In the genomic region with DNA sequence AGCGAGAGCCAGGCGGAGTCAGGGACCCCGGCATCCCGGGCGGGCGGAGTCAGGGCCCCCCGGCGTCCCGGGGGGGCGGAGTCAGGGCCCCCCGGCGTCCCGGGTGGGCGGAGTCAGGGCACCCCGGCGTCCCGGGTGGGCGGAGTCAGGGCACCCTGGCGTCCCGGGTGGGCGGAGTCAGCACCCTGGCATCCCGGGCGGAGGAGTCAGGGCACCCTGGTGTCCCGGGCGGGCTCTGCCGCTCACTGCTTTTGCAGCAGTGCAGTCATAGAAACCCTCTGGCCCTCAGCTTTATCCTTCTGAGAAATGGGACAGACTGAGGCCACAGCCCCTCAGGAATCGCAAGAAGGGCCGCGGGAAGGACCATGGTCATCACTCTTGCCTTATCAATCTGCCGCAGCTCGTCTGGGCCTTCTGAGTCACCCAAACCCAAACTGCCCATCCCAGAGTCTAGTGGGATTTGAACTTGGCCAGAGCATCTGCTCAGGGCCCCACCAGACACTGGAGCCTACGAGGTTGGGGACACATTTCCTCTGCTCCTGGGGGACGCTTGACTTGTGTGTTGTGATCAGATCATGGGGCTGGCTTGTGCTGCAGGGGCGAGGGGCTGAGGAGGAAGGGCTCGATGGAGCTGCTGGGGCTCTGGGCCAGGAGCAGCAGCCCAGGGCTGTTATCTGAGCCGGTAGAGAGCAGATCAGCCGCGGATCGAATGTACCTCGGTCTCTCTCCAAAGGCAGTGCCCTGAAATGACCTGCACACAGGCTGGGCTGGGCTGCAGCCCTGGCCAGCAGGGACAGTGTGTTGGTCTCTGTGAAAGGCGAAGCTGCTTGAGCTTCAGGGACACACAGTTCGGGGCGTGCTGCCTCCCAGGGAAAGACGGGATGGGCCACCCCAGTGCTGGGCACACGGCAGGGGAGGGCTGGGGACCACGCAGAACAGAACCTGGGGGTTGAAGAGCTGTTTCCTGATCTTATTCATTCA, we compare ENCODE assay signal across 22 cellular contexts.
DNase-seq lines count a peak whose midpoint lies in the region; ATAC-seq and TF ChIP-seq lines count a peak whose summit lies in the region.
"Had no signal": no experiment of that assay in that cellular context is flagged by ENCODE, and none has a peak within 500 bp of the region (broad histone marks: within the 10 kb centered on the region; RNA-seq: fewer than 3 reads in every experiment).

No MANE protein-coding gene starts in this region.

- no peaks in the 10 kb centered on the region for H3K9me3 Mint-ChIP-seq in activated naive CD4-positive, alpha-beta T cell treated with anti-CD3 and anti-CD28 coated beads, Interleukin-2, amount 10 ng/mL, durations not matched to agents 7 days and 5 days
- H3K9me3 Mint-ChIP-seq in type B pancreatic cell, result no peaks in the 10 kb centered on the region
- H3K9me3 Mint-ChIP-seq: CD4-positive, CD25-positive, alpha-beta regulatory T cell; immature natural killer cell; neural progenitor cell; T-helper 2 cell treated with Interferon-gamma antibody and Interleukin-4, amounts not matched to agents 5 μg/mL and 100 μg/mL, for 36 hours had no signal

- H3K4me1 Mint-ChIP-seq in activated naive CD4-positive, alpha-beta T cell treated with anti-CD3 and anti-CD28 coated beads, Interleukin-2, amount 10 ng/mL, durations not matched to agents 7 days and 5 days, result no peaks in the 10 kb centered on the region
- H3K4me1 Mint-ChIP-seq in type B pancreatic cell (ENCODE audit: unreplicated experiment), result no peaks in the 10 kb centered on the region
- H3K4me1 Mint-ChIP-seq: CD4-positive, CD25-positive, alpha-beta regulatory T cell had no signal

- no peak overlapping the region for H3K4me3 Mint-ChIP-seq in activated naive CD4-positive, alpha-beta T cell treated with anti-CD3 and anti-CD28 coated beads, Interleukin-2, amount 10 ng/mL, durations not matched to agents 7 days and 5 days
- H3K4me3 Mint-ChIP-seq in type B pancreatic cell, result no peak overlapping the region
- H3K4me3 Mint-ChIP-seq: CD4-positive, CD25-positive, alpha-beta regulatory T cell; immature natural killer cell; neural progenitor cell; T-helper 2 cell treated with Interferon-gamma antibody and Interleukin-4, amounts not matched to agents 5 μg/mL and 100 μg/mL, for 36 hours had no signal

- no peak for TF ChIP-seq POLR2A in esophagus muscularis mucosa (IDR thresholded peaks at IDR 0.05; ENCODE audit: low read depth)

- TF ChIP-seq CTCF in esophagus muscularis mucosa (IDR thresholded peaks at IDR 0.05) (no peak), type B pancreatic cell (conservative IDR thresholded peaks at IDR 0.05) (no peak)

- peaks cover 0 to 14% (median 2%) of the 10 kb centered on the region in 4 donors for H3K27me3 ChIP-seq in esophagus muscularis mucosa
- H3K27me3 ChIP-seq: neural progenitor cell had no signal

- ATAC-seq in HG03469 (IDR thresholded peaks at IDR 0.05; ENCODE audit: unreplicated experiment) (no peak), GM18909 (IDR thresholded peaks at IDR 0.05; ENCODE audit: poor library complexity, unreplicated experiment) (no peak)

- DNase-seq in activated naive CD4-positive, alpha-beta T cell treated with anti-CD3 and anti-CD28 coated beads, Interleukin-2, amount 10 ng/mL, durations not matched to agents 7 days and 5 days, result no peak
- DNase-seq in activated naive CD4-positive, alpha-beta T cell treated with Interleukin-2 at 50 U/mL for 16 hours, result no peak
- DNase-seq in esophagus muscularis mucosa (ENCODE audit: extremely low spot score) (peak; percentile 70), mesenteric fat pad (ENCODE audit: low spot score) (peak; percentile 86), type B pancreatic cell (ENCODE audit: extremely low spot score, unreplicated experiment) (peak; percentile 65), DMS79 (lab: John Stamatoyannopoulos, UW) (no peak)
- DNase-seq: ACHN; activated CD4-positive, CD25-positive, alpha-beta regulatory T cell treated with anti-CD3 and anti-CD28 coated beads, Interleukin-2, amount 50 U/mL, for 72 hours; activated gamma-delta T cell treated with Interleukin-2 at 50 U/mL for 16 hours; CD4-positive, CD25-positive, alpha-beta regulatory T cell; immature natural killer cell; KG1; mesenchymal stem cell; NCI-H510A; sigmoid colon; SJCRH30; stimulated activated CD4-positive, alpha-beta T cell treated with anti-CD3 and anti-CD28 coated beads, Interleukin-2, amount 100 ng/mL, for 48 hours had no signal

- H3K27ac ChIP-seq in esophagus muscularis mucosa (replicated peaks in 1 of 4), result no peak overlapping the region
- H3K27ac ChIP-seq: HL-60, neural progenitor cell, sigmoid colon, SJCRH30 had no signal

- intact Hi-C loops in esophagus muscularis mucosa (cut with DNase I), result no loop called here

- H3K4me1 ChIP-seq in esophagus muscularis mucosa, result peaks cover 0 to 9% (median 2%) of the 10 kb centered on the region in 4 donors
- H3K4me1 ChIP-seq: neural progenitor cell, sigmoid colon, SJCRH30 had no signal

- WGBS in esophagus muscularis mucosa, result 74% methylated on average over 21 of the region's 46 CpGs

- CTCF ChIA-PET in activated naive CD4-positive, alpha-beta T cell treated with anti-CD3 and anti-CD28 coated beads, Interleukin-2, amount 10 ng/mL, durations not matched to agents 7 days and 5 days (lab: Charles Lee), result no interaction called here

- H3K36me3 Mint-ChIP-seq in activated naive CD4-positive, alpha-beta T cell treated with anti-CD3 and anti-CD28 coated beads, Interleukin-2, amount 10 ng/mL, durations not matched to agents 7 days and 5 days, result no peaks in the 10 kb centered on the region
- H3K36me3 Mint-ChIP-seq in type B pancreatic cell, result no peaks in the 10 kb centered on the region
- H3K36me3 Mint-ChIP-seq: CD4-positive, CD25-positive, alpha-beta regulatory T cell; immature natural killer cell; neural progenitor cell had no signal

- H3K4me3 ChIP-seq in esophagus muscularis mucosa, result no peak overlapping the region
- H3K4me3 ChIP-seq: neural progenitor cell, sigmoid colon, SJCRH30 had no signal

- no peak for TF ChIP-seq EP300 in esophagus muscularis mucosa (IDR thresholded peaks at IDR 0.05)

- H3K27me3 Mint-ChIP-seq in activated naive CD4-positive, alpha-beta T cell treated with anti-CD3 and anti-CD28 coated beads, Interleukin-2, amount 10 ng/mL, durations not matched to agents 7 days and 5 days, result peaks cover 6% of the 10 kb centered on the region
- H3K27me3 Mint-ChIP-seq in type B pancreatic cell, result peaks cover 6% of the 10 kb centered on the region

- no peaks in the 10 kb centered on the region for H3K36me3 ChIP-seq in esophagus muscularis mucosa
- H3K36me3 ChIP-seq: neural progenitor cell, sigmoid colon, SJCRH30 had no signal

- no peaks in the 10 kb centered on the region for H3K9me3 ChIP-seq in esophagus muscularis mucosa
- H3K9me3 ChIP-seq: sigmoid colon, SJCRH30 had no signal

- peak overlapping the region; percentile 62 for H3K27ac Mint-ChIP-seq in activated naive CD4-positive, alpha-beta T cell treated with anti-CD3 and anti-CD28 coated beads, Interleukin-2, amount 10 ng/mL, durations not matched to agents 7 days and 5 days
- no peak overlapping the region for H3K27ac Mint-ChIP-seq in type B pancreatic cell
- H3K27ac Mint-ChIP-seq: CD4-positive, CD25-positive, alpha-beta regulatory T cell; T-helper 2 cell treated with Interferon-gamma antibody and Interleukin-4, amounts not matched to agents 5 μg/mL and 100 μg/mL, for 36 hours had no signal

Comparison
In these comparisons a context has a peak if more than half of its experiments do, and no peak if none do; other contexts are left out.
1. DNase-seq: peak in esophagus muscularis mucosa (single experiment), mesenteric fat pad (single experiment) and type B pancreatic cell (single experiment); none in activated naive CD4-positive, alpha-beta T cell treated with anti-CD3 and anti-CD28 coated beads, Interleukin-2, amount 10 ng/mL, durations not matched to agents 7 days and 5 days (single experiment), activated naive CD4-positive, alpha-beta T cell treated with Interleukin-2 at 50 U/mL for 16 hours (single experiment) and DMS79 (single experiment).